ENCODE assay signal across 15 cellular contexts in genomic region chr6:126720326-126720725, GRCh38.
"Had no signal": no experiment of that assay in that cellular context is flagged by ENCODE, and none has a peak within 500 bp of the region (broad histone marks: within the 10 kb centered on the region; RNA-seq: fewer than 3 reads in every experiment).

No MANE protein-coding gene starts in this region.

- H3K27ac ChIP-seq: transverse colon had no signal

- H3K36me3 ChIP-seq: transverse colon had no signal

- DNase-seq: activated CD4-positive, alpha-beta T cell treated with anti-CD3 and anti-CD28 coated beads, Interleukin-2, amount 50 U/mL, for 4 hours; activated CD4-positive, CD25-positive, alpha-beta regulatory T cell treated with anti-CD3 and anti-CD28 coated beads, Interleukin-2, amount 50 U/mL, for 72 hours; activated naive CD4-positive, alpha-beta T cell treated with anti-CD3 and anti-CD28 coated beads, Interleukin-2, amount 50 U/mL, for 16 hours; activated T-cell treated with anti-CD3 and anti-CD28 coated beads, Interleukin-2, amount 50 U/mL, for 1 hour; amniotic stem cell; glutamatergic neuron; mammary epithelial cell; mucosa of descending colon; naive thymus-derived CD8-positive, alpha-beta T cell; posterior cingulate gyrus; right cardiac atrium; substantia nigra; SW 1271; transverse colon had no signal

- ATAC-seq: mucosa of descending colon; naive thymus-derived CD8-positive, alpha-beta T cell; right cardiac atrium; stimulated activated memory B cell treated with anti-CD40 and anti-IgM and Interleukin-4, amounts not matched to agents 10 μg/mL and 1 μg/mL and 100 μg/mL, for 72 hours had no signal

- H3K27me3 ChIP-seq: transverse colon had no signal

- H3K4me3 ChIP-seq: mucosa of descending colon, transverse colon had no signal

- H3K4me1 ChIP-seq: transverse colon had no signal

- H3K9me3 ChIP-seq: mucosa of descending colon, transverse colon had no signal
